Comparison of ENCODE assay signal across 8 cellular contexts in genomic region chr14:75176142-75176820, GRCh38. TPM values are rescaled to one million over a fixed set of nuclear protein-coding genes. Genes with fewer than 3 reads are reported as not detected.
DNase-seq lines count a peak whose midpoint lies in the region; ATAC-seq, FAIRE-seq and TF ChIP-seq lines count a peak whose summit lies in the region.

Gene TMED10, minus strand, starts transcription at chr14:75176612. Its CDS starts 33 bp downstream, at chr14:75176579.

- 0% methylated on average over 49 of the region's 49 CpGs for WGBS in psoas muscle, 3 donors

- no peak for FAIRE-seq in urothelium cell line (lab: Jason Lieb, UNC)

- peak within 1 kb of the TSS; percentile 99 for H3K27ac ChIP-seq in psoas muscle

- DNase-seq in GM03348 (ENCODE audit: low spot score) (peak; percentile 93), H4 (ENCODE audit: low spot score) (peak; percentile 79), LoVo (ENCODE audit: low spot score) (peak; percentile 89), amniotic epithelial cell (ENCODE audit: low read depth) (peak; percentile 86), left ventricle myocardium superior (peak; percentile 91), psoas muscle (peak; percentile 89 to 95), urothelium cell line (ENCODE audit: low spot score) (peak; percentile 88)

- no peaks in the 10 kb centered on the region for H3K9me3 ChIP-seq in psoas muscle

- no peaks in the 10 kb centered on the region for H3K36me3 ChIP-seq in psoas muscle (ENCODE audit: insufficient read depth in 1 of 2, low read depth in 1 of 2)

- H3K4me1 ChIP-seq in psoas muscle, result peaks cover 23% of the 10 kb centered on the region

- no peaks in the 10 kb centered on the region for H3K27me3 ChIP-seq in psoas muscle (ENCODE audit: insufficient read depth in 3 of 3, low read length in 2 of 3)

- H3K4me3 ChIP-seq in psoas muscle, result peak within 1 kb of the TSS; percentile 90

- TF ChIP-seq CTCF in psoas muscle (IDR thresholded peaks at IDR 0.05), result no peak

- ATAC-seq in left ventricle myocardium superior (peak; percentile 96), psoas muscle (peak; percentile 95)

- intact Hi-C loops in T-helper 1 cell treated with Interleukin-12 subunit alpha and Interleukin-12 subunit beta and Interleukin-4 antibody, amounts not matched to agents 30 ng/mL and 1 ng/mL, for 36 hours (cut with micrococcal nuclease), result loop anchor here (1.0 to 10.0 kb wide), 19 partner anchors 19 to 979 kb away; partner anchors contain the start of genes DLST, EIF2B2, FOS and GPATCH2L
- intact Hi-C loops in left ventricle myocardium superior (cut with micrococcal nuclease), result no loop called here
- intact Hi-C loops in psoas muscle (cut with DNase I), result loop anchor here (5.0 kb wide), 3 partner anchors 49 to 101 kb away; partner anchors contain the start of genes FOS (in 1 of the 2) and NEK9 (in 1 of the 2)

RNA-seq across cellular contexts. Expression of gene TMED10, which starts in this region (rescaled TPM):
- total RNA-seq in H4 (2014; rRNA removed; shearing (Covaris generic)), result 364 and 433 TPM in 2 replicates
- 238 and 244 TPM in 2 replicates for total RNA-seq in T-helper 1 cell treated with Interleukin-12 subunit alpha and Interleukin-12 subunit beta and Interleukin-4 antibody, amounts not matched to agents 30 ng/mL and 1 ng/mL, for 36 hours
- 266 TPM for total RNA-seq in left ventricle myocardium superior
- 100 to 1,000 TPM; 128 to 203 (median 159) TPM for total RNA-seq in psoas muscle
- polyA plus RNA-seq in psoas muscle, result 100 to 1,000 TPM in 2 of 3 donors, 10 to 100 TPM in 1; 88.2 to 255 (median 101) TPM

Comparison
In these comparisons a context has a peak if more than half of its experiments do, and no peak if none do; other contexts are left out.
1. Peak in every context shown above with its lines: DNase-seq, ATAC-seq, H3K4me3 ChIP-seq and H3K27ac ChIP-seq.